37 cellular contexts compared by ENCODE assay signal in genomic region chr1:157577420-157577819, GRCh38. TPM values are rescaled to one million over a fixed set of nuclear protein-coding genes. Genes with fewer than 3 reads are reported as not detected.
"Had no signal": no experiment of that assay in that cellular context is flagged by ENCODE, and none has a peak within 500 bp of the region (broad histone marks: within the 10 kb centered on the region; RNA-seq: fewer than 3 reads in every experiment).

No MANE protein-coding gene starts in this region.

- H3K9me3 ChIP-seq: ascending aorta, colonic mucosa, SJSA1, SK-N-SH had no signal

- H3K27me3 ChIP-seq: ascending aorta, cardiac muscle cell, colonic mucosa, SJSA1 had no signal

- H3K9ac ChIP-seq: SK-N-SH had no signal

- H3K4me2 ChIP-seq: SK-N-SH had no signal

- H3K36me3 ChIP-seq: ascending aorta, cardiac muscle cell, colonic mucosa, SJSA1 had no signal

- H3K4me3 ChIP-seq: ascending aorta, cardiac muscle cell, colonic mucosa, SJSA1 had no signal

- H3K27ac ChIP-seq: ascending aorta, cardiac muscle cell, colonic mucosa, SJSA1 had no signal

- H3K4me1 Mint-ChIP-seq: activated CD4-positive, alpha-beta T cell treated with anti-CD3 and anti-CD28 coated beads, Interleukin-2, amount 10 ng/mL, durations not matched to agents 7 days and 5 days; activated naive CD4-positive, alpha-beta T cell treated with anti-CD3 and anti-CD28 coated beads, Interleukin-2, amount 50 U/mL, for 24 hours; activated naive CD8-positive, alpha-beta T cell treated with anti-CD3 and anti-CD28 coated beads, Interleukin-2, amount 10 ng/mL, durations not matched to agents 7 days and 5 days had no signal

- H3K4me1 ChIP-seq: ascending aorta, colonic mucosa, SJSA1 had no signal

- H3K9me2 ChIP-seq: SK-N-SH had no signal

- DNase-seq: activated CD4-positive, alpha-beta T cell treated with anti-CD3 and anti-CD28 coated beads, Interleukin-2, amount 10 ng/mL, durations not matched to agents 7 days and 5 days; activated CD4-positive, alpha-beta T cell treated with anti-CD3 and anti-CD28 coated beads, Interleukin-2, amount 50 U/mL, for 48 hours; activated CD8-positive, alpha-beta T cell treated with anti-CD3 and anti-CD28 coated beads, Interleukin-2, amount 10 ng/mL, durations not matched to agents 7 days and 5 days; activated gamma-delta T cell; activated naive CD4-positive, alpha-beta T cell treated with Interleukin-2 at 50 U/mL for 16 hours; activated naive CD8-positive, alpha-beta T cell treated with anti-CD3 and anti-CD28 coated beads, Interleukin-2, amount 10 ng/mL, durations not matched to agents 7 days and 5 days; activated T-cell treated with anti-CD3 and anti-CD28 coated beads, Interleukin-2, amount 50 U/mL, for 24 hours; amygdala; colonic mucosa; Karpas-422; KBM-7; NCI-H1105; NCI-H1417 treated with DMSO at 0.1 percent for 48 hours; NCI-H1694; NCI-H1930; NCI-H2081 treated with DMSO at 0.1 percent for 48 hours; NCI-H226; NCI-H446 treated with DMSO at 0.1 percent for 48 hours; NCI-H524; NCI-H69; NK-92 treated with Interleukin-12 subunit alpha and Interleukin-12 subunit beta, amount 100 ng/mL, for 24 hours; OCI-M1; SHP77 treated with DMSO at 0.1 percent for 48 hours; SK-N-SH; T-cell; T1000 had no signal

- H3K27ac Mint-ChIP-seq: activated CD4-positive, alpha-beta T cell treated with anti-CD3 and anti-CD28 coated beads, Interleukin-2, amount 10 ng/mL, durations not matched to agents 7 days and 5 days; activated CD8-positive, alpha-beta T cell treated with anti-CD3 and anti-CD28 coated beads, Interleukin-2, amount 10 ng/mL, durations not matched to agents 7 days and 5 days; activated naive CD4-positive, alpha-beta T cell treated with anti-CD3 and anti-CD28 coated beads, Interleukin-2, amount 50 U/mL, for 24 hours; activated naive CD8-positive, alpha-beta T cell treated with anti-CD3 and anti-CD28 coated beads, Interleukin-2, amount 10 ng/mL, durations not matched to agents 7 days and 5 days; activated T-cell treated with anti-CD3 and anti-CD28 coated beads, Interleukin-2, amount 50 U/mL, for 24 hours; activated T-helper 2 cell treated with anti-CD3 and anti-CD28 coated beads, Interferon-gamma antibody, Interleukin-2, Interleukin-4, amounts not matched to agents 10 μg/mL and 5 μg/mL and 100 μg/mL, durations not matched to agents 14 hours and 24 hours and 36 hours; T-cell had no signal

- H3K9me3 Mint-ChIP-seq: activated CD4-positive, alpha-beta T cell treated with anti-CD3 and anti-CD28 coated beads, Interleukin-2, amount 10 ng/mL, durations not matched to agents 7 days and 5 days; activated naive CD4-positive, alpha-beta T cell treated with anti-CD3 and anti-CD28 coated beads, Interleukin-2, amount 50 U/mL, for 24 hours; activated naive CD8-positive, alpha-beta T cell treated with anti-CD3 and anti-CD28 coated beads, Interleukin-2, amount 10 ng/mL, durations not matched to agents 7 days and 5 days; activated T-cell treated with anti-CD3 and anti-CD28 coated beads, Interleukin-2, amount 50 U/mL, for 24 hours; activated T-helper 2 cell treated with anti-CD3 and anti-CD28 coated beads, Interferon-gamma antibody, Interleukin-2, Interleukin-4, amounts not matched to agents 10 μg/mL and 5 μg/mL and 100 μg/mL, durations not matched to agents 14 hours and 24 hours and 36 hours; central memory CD8-positive, alpha-beta T cell; T-cell had no signal

- ATAC-seq: activated CD8-positive, alpha-beta T cell treated with anti-CD3 and anti-CD28 coated beads, Interleukin-2, amount 10 ng/mL, durations not matched to agents 7 days and 5 days; Panc1; T-cell had no signal

- H3K4me3 Mint-ChIP-seq: activated CD4-positive, alpha-beta T cell treated with anti-CD3 and anti-CD28 coated beads, Interleukin-2, amount 10 ng/mL, durations not matched to agents 7 days and 5 days; activated CD8-positive, alpha-beta T cell treated with anti-CD3 and anti-CD28 coated beads, Interleukin-2, amount 10 ng/mL, durations not matched to agents 7 days and 5 days; activated naive CD4-positive, alpha-beta T cell treated with anti-CD3 and anti-CD28 coated beads, Interleukin-2, amount 50 U/mL, for 24 hours; activated naive CD8-positive, alpha-beta T cell treated with anti-CD3 and anti-CD28 coated beads, Interleukin-2, amount 10 ng/mL, durations not matched to agents 7 days and 5 days; activated T-cell treated with anti-CD3 and anti-CD28 coated beads, Interleukin-2, amount 50 U/mL, for 24 hours; central memory CD8-positive, alpha-beta T cell; T-cell had no signal

RNA-seq across cellular contexts. Expression of gene FCRL4, which starts 20.5 kb away (rescaled TPM):
- total RNA-seq: activated CD4-positive, alpha-beta T cell treated with anti-CD3 and anti-CD28 coated beads, Interleukin-2, amount 10 ng/mL, durations not matched to agents 7 days and 5 days; activated CD8-positive, alpha-beta T cell treated with anti-CD3 and anti-CD28 coated beads, Interleukin-2, amount 10 ng/mL, durations not matched to agents 7 days and 5 days; activated naive CD8-positive, alpha-beta T cell treated with anti-CD3 and anti-CD28 coated beads, Interleukin-2, amount 10 ng/mL, durations not matched to agents 7 days and 5 days; activated T-helper 2 cell treated with anti-CD3 and anti-CD28 coated beads, Interferon-gamma antibody, Interleukin-2, Interleukin-4, amounts not matched to agents 10 μg/mL and 5 μg/mL and 100 μg/mL, durations not matched to agents 14 hours and 24 hours and 36 hours; ascending aorta; cardiac muscle cell; chondrocyte; colonic mucosa; RPMI7951; SJSA1; T-helper 2 cell treated with Interferon-gamma antibody and Interleukin-4, amounts not matched to agents 100 ng/mL and 5 ng/mL, for 36 hours had no signal
- polyA plus RNA-seq: adipose tissue, cardiac muscle cell, SK-N-SH had no signal

RNA-seq across cellular contexts. Expression of gene FCRL5, which starts 25.1 kb away (rescaled TPM):
- total RNA-seq: activated CD4-positive, alpha-beta T cell treated with anti-CD3 and anti-CD28 coated beads, Interleukin-2, amount 10 ng/mL, durations not matched to agents 7 days and 5 days; activated T-helper 2 cell treated with anti-CD3 and anti-CD28 coated beads, Interferon-gamma antibody, Interleukin-2, Interleukin-4, amounts not matched to agents 10 μg/mL and 5 μg/mL and 100 μg/mL, durations not matched to agents 14 hours and 24 hours and 36 hours; ascending aorta; cardiac muscle cell; chondrocyte; RPMI7951; SJSA1; T-helper 2 cell treated with Interferon-gamma antibody and Interleukin-4, amounts not matched to agents 100 ng/mL and 5 ng/mL, for 36 hours had no signal
- polyA plus RNA-seq: cardiac muscle cell, SK-N-SH had no signal
